10 cellular contexts compared by ENCODE assay signal in the genomic region with DNA sequence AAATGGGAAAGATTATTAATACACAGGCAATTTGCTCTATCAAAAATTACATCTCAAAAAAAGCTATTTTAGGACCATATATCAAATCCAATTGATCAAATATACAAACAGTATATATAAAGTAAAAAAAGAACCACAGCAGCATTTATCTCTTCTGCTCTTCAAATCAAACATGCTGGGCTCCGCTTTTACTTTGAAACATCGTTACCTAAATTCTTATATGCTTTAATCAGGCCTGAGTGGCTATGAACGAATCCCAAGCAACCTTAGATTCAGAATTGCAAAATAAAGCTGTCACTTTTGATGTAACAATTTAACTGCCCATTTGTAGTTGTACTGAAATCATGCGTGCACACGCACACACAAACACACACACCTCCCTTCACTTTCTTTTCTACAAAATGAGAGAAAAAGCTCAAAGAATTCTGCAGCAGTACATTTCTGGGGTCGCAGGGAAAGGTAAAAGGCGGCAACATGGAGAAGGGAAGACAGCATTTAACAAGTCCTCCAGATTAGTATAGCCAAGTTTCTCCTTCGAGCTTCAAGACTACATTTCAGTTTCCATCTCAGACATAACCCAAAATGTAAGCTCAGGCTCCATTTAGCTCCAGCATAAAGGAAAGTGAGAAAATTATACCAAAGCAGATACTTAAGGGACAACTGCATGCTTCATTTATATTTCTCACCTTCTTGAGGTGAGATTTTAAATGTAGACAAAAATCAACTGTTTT.
DNase-seq lines count a peak whose midpoint lies in the region; ATAC-seq and TF ChIP-seq lines count a peak whose summit lies in the region.
"Had no signal": no experiment of that assay in that cellular context is flagged by ENCODE, and none has a peak within 500 bp of the region (broad histone marks: within the 10 kb centered on the region; RNA-seq: fewer than 3 reads in every experiment).

No MANE protein-coding gene starts in this region.

- H3K27me3 Mint-ChIP-seq in activated CD4-positive, alpha-beta T cell treated with anti-CD3 and anti-CD28 coated beads for 36 hours = no peaks in the 10 kb centered on the region
- H3K27me3 Mint-ChIP-seq in stimulated activated naive B cell treated with anti-CD40 and anti-IgM and Interleukin-4, amounts not matched to agents 10 μg/mL and 1 μg/mL and 100 μg/mL, for 72 hours = no peaks in the 10 kb centered on the region

- H3K36me3 Mint-ChIP-seq in activated CD4-positive, alpha-beta T cell treated with anti-CD3 and anti-CD28 coated beads for 36 hours (ENCODE audit: low read depth) = peaks cover 37% of the 10 kb centered on the region
- H3K36me3 Mint-ChIP-seq in stimulated activated naive B cell treated with anti-CD40 and anti-IgM and Interleukin-4, amounts not matched to agents 10 μg/mL and 1 μg/mL and 100 μg/mL, for 72 hours = peaks cover 59 to 66% of the 10 kb centered on the region in 2 donors

- H3K27ac ChIP-seq in ascending aorta = peak overlapping the region; percentile 17 to 44
- H3K27ac ChIP-seq in right cardiac atrium (ENCODE audit: low read length) = peak overlapping the region; percentile 54

- ATAC-seq in activated CD4-positive, alpha-beta T cell treated with anti-CD3 and anti-CD28 coated beads for 36 hours = no peak
- ATAC-seq in right cardiac atrium (peak in 1 of 2 donors; percentile 13), HG03135 (IDR thresholded peaks at IDR 0.05; ENCODE audit: unreplicated experiment) (no peak), HG03280 (IDR thresholded peaks at IDR 0.05; ENCODE audit: unreplicated experiment) (no peak)
- no peak for ATAC-seq in stimulated activated naive B cell treated with anti-CD40 and anti-IgM and Interleukin-4, amounts not matched to agents 10 μg/mL and 1 μg/mL and 100 μg/mL, for 72 hours (replicated peaks)

- CTCF ChIA-PET in activated CD4-positive, alpha-beta T cell treated with anti-CD3 and anti-CD28 coated beads for 36 hours (lab: Charles Lee) = interaction anchor here (1.4 to 1.6 kb wide), 3 partner anchors 7 to 29 kb away, joined by 3 to 5 read pairs (median 3); no protein-coding TSS in a partner anchor

- H3K9me3 ChIP-seq in ascending aorta (no peaks in the 10 kb centered on the region), right cardiac atrium (ENCODE audit: control insufficient read depth, low read length) (no peaks in the 10 kb centered on the region)

- H3K4me1 ChIP-seq in ascending aorta (peaks cover 0 to 16% of the 10 kb centered on the region in 2 donors), right cardiac atrium (ENCODE audit: control insufficient read depth, insufficient read depth, low read length) (peaks cover 3% of the 10 kb centered on the region)

- H3K27ac Mint-ChIP-seq in activated CD4-positive, alpha-beta T cell treated with anti-CD3 and anti-CD28 coated beads for 36 hours = peak overlapping the region; percentile 61
- peak overlapping the region; percentile 16 for H3K27ac Mint-ChIP-seq in stimulated activated naive B cell treated with anti-CD40 and anti-IgM and Interleukin-4, amounts not matched to agents 10 μg/mL and 1 μg/mL and 100 μg/mL, for 72 hours

- intact Hi-C loops in activated CD4-positive, alpha-beta T cell treated with anti-CD3 and anti-CD28 coated beads for 36 hours (cut with DNase I, micrococcal nuclease) = no loop called here
- intact Hi-C loops in ascending aorta (cut with DNase I) (loop anchor here (5.0 kb wide), 1 partner anchor 95 kb away; the partner anchor contains the start of gene EPS15), right cardiac atrium (cut with DNase I) (no loop called here)

- H3K9me3 Mint-ChIP-seq in activated CD4-positive, alpha-beta T cell treated with anti-CD3 and anti-CD28 coated beads for 36 hours (ENCODE audit: low read depth) = no peaks in the 10 kb centered on the region
- H3K9me3 Mint-ChIP-seq in stimulated activated naive B cell treated with anti-CD40 and anti-IgM and Interleukin-4, amounts not matched to agents 10 μg/mL and 1 μg/mL and 100 μg/mL, for 72 hours = no peaks in the 10 kb centered on the region

- WGBS in right cardiac atrium = 49% methylated on average over 8 of the region's 8 CpGs

- POLR2A ChIA-PET in activated CD4-positive, alpha-beta T cell treated with anti-CD3 and anti-CD28 coated beads for 36 hours (lab: Charles Lee) = no interaction called here

- peaks cover 13% of the 10 kb centered on the region for H3K4me1 Mint-ChIP-seq in activated CD4-positive, alpha-beta T cell treated with anti-CD3 and anti-CD28 coated beads for 36 hours
- peaks cover 11 to 12% of the 10 kb centered on the region in 2 donors for H3K4me1 Mint-ChIP-seq in stimulated activated naive B cell treated with anti-CD40 and anti-IgM and Interleukin-4, amounts not matched to agents 10 μg/mL and 1 μg/mL and 100 μg/mL, for 72 hours

- H3K36me3 ChIP-seq in ascending aorta = no peaks in the 10 kb centered on the region

- H3K4me3 Mint-ChIP-seq in activated CD4-positive, alpha-beta T cell treated with anti-CD3 and anti-CD28 coated beads for 36 hours = no peak overlapping the region
- H3K4me3 Mint-ChIP-seq in stimulated activated naive B cell treated with anti-CD40 and anti-IgM and Interleukin-4, amounts not matched to agents 10 μg/mL and 1 μg/mL and 100 μg/mL, for 72 hours = no peak overlapping the region

- H3K4me3 ChIP-seq in ascending aorta (peak overlapping the region in 1 of 2 donors; percentile 36), right cardiac atrium (ENCODE audit: low read length) (no peak overlapping the region)

- no peak for DNase-seq in activated CD4-positive, alpha-beta T cell treated with anti-CD3 and anti-CD28 coated beads for 36 hours
- DNase-seq in activated CD4-positive, alpha-beta T cell treated with anti-CD3 and anti-CD28 coated beads, Interleukin-2, amount 50 U/mL, for 4 hours = no peak
- DNase-seq in ascending aorta (ENCODE audit: low spot score in 2 of 2) (no peak), right cardiac atrium (no peak), H4 (ENCODE audit: low spot score) (no peak)
- DNase-seq in stimulated activated naive B cell treated with anti-CD40 and anti-IgM and Interleukin-4, amounts not matched to agents 10 μg/mL and 1 μg/mL and 100 μg/mL, for 72 hours = no peak
- DNase-seq: T-helper 9 cell, trophoblast cell had no signal

- no peak for TF ChIP-seq CTCF in ascending aorta (IDR thresholded peaks at IDR 0.05)

- H3K27me3 ChIP-seq in ascending aorta (no peaks in the 10 kb centered on the region), right cardiac atrium (ENCODE audit: control insufficient read depth, insufficient read depth) (no peaks in the 10 kb centered on the region)
